ENCODE assay signal across 10 cellular contexts in the genomic region with DNA sequence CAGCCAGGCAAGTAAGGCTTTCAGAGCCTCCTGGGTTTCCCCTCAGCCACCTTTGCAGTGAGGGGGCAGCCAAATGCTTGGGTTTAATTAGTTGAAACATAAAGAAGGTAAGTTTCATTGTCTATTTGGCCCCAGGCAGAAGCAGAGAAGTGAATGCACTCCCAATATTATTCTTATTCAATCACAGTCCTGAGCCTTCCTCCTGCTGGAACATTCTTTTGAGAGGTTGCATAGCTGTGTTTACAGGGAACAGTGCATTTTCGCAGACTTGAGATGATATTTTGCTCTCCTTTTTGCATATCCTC. TPM values are rescaled to one million over a fixed set of nuclear protein-coding genes. Genes with fewer than 3 reads are reported as not detected.
DNase-seq lines count a peak whose midpoint lies in the region; ATAC-seq, FAIRE-seq and TF ChIP-seq lines count a peak whose summit lies in the region.
"Had no signal": no experiment of that assay in that cellular context is flagged by ENCODE, and none has a peak within 500 bp of the region (broad histone marks: within the 10 kb centered on the region; RNA-seq: fewer than 3 reads in every experiment).

No MANE protein-coding gene starts in this region.

- H3K4me3 ChIP-seq in GM12878: peak overlapping the region; percentile 23; the same call in 1 of the 2 replicates
- H3K4me3 ChIP-seq in spleen: peak overlapping the region in 1 of 8 donors; percentile 31
- H3K4me3 ChIP-seq: SK-N-MC had no signal

- BruUV-seq in GM12878 (replicated peaks; lab: Mats Ljungman, UMichigan): no TSS peak

- H3K9me3 ChIP-seq in GM12878 (replicated peaks; ENCODE audit: control insufficient read depth, insufficient read depth, low read length) (no peaks in the 10 kb centered on the region), spleen (no peaks in the 10 kb centered on the region)

- H3K36me3 ChIP-seq in GM12878 (ENCODE audit: control insufficient read depth in 2 of 2, insufficient read depth in 2 of 2, low read length in 1 of 2) (no peaks in the 10 kb centered on the region), spleen (peaks cover 0 to 9% (median 0%) of the 10 kb centered on the region in 6 donors)

- H3K79me2 ChIP-seq in GM12878 (ENCODE audit: control insufficient read depth, insufficient read depth, low read length): no peaks in the 10 kb centered on the region

- no peaks in the 10 kb centered on the region for H3K9me3 Mint-ChIP-seq in activated CD8-positive, alpha-beta T cell treated with anti-CD3 and anti-CD28 coated beads for 36 hours
- H3K9me3 Mint-ChIP-seq in activated CD8-positive, alpha-beta T cell treated with anti-CD3 and anti-CD28 coated beads, Interleukin-2, amount 10 ng/mL, durations not matched to agents 7 days and 5 days (ENCODE audit: insufficient read depth): no peaks in the 10 kb centered on the region
- H3K9me3 Mint-ChIP-seq: natural killer cell treated with Interleukin-12 subunit alpha and Interleukin-12 subunit beta and Interleukin-15 and Interleukin-18, amount 100 ng/mL, for 72 hours had no signal

- no peak for TF ChIP-seq CTCF in activated CD8-positive, alpha-beta T cell treated with anti-CD3 and anti-CD28 coated beads for 36 hours (IDR thresholded peaks at IDR 0.05)
- no peak for TF ChIP-seq CTCF in GM12878 (IDR thresholded peaks at IDR 0.05 in 2 of 3, conservative IDR thresholded peaks at IDR 0.05 in 1 of 3; ENCODE audit: control insufficient read depth in 2 of 3, extremely low read depth in 1 of 3, insufficient read depth in 1 of 3, low read depth in 3 of 3, low read length in 3 of 3)
- TF ChIP-seq CTCF in spleen (IDR thresholded peaks at IDR 0.05 in 8 of 11, conservative IDR thresholded peaks at IDR 0.05 in 3 of 11): no peak

- H3K27ac ChIP-seq in GM12878 (ENCODE audit: control insufficient read depth, insufficient read depth): peak overlapping the region; percentile 71
- peak overlapping the region; percentile 23 for H3K27ac ChIP-seq in substantia nigra (ENCODE audit: low read depth, low read length, poor library complexity, severe bottlenecking)
- H3K27ac ChIP-seq in spleen: peak overlapping the region in 2 of 8 donors; percentile 75 to 80
- H3K27ac ChIP-seq: SK-N-MC had no signal

- TF ChIP-seq POLR2A in GM12878 (IDR thresholded peaks at IDR 0.05; ENCODE audit: low read depth, low read length) (no peak), spleen (IDR thresholded peaks at IDR 0.05) (no peak)

- peak overlapping the region; percentile 60; the same call in 1 of the 2 replicates for H3K9ac ChIP-seq in GM12878 (ENCODE audit: control insufficient read depth, insufficient read depth, low read length)

- no peak for TF ChIP-seq RAD21 in GM12878 (IDR thresholded peaks at IDR 0.05; ENCODE audit: insufficient read depth, low read depth, low read length)

- H3K27me3 Mint-ChIP-seq in activated CD8-positive, alpha-beta T cell treated with anti-CD3 and anti-CD28 coated beads for 36 hours: no peaks in the 10 kb centered on the region
- no peaks in the 10 kb centered on the region for H3K27me3 Mint-ChIP-seq in activated CD8-positive, alpha-beta T cell treated with anti-CD3 and anti-CD28 coated beads, Interleukin-2, amount 10 ng/mL, durations not matched to agents 7 days and 5 days (ENCODE audit: low read depth)
- H3K27me3 Mint-ChIP-seq: natural killer cell treated with Interleukin-12 subunit alpha and Interleukin-12 subunit beta and Interleukin-15 and Interleukin-18, amount 100 ng/mL, for 72 hours had no signal

- intact Hi-C loops in activated CD8-positive, alpha-beta T cell treated with anti-CD3 and anti-CD28 coated beads for 36 hours (cut with micrococcal nuclease): no loop called here
- intact Hi-C loops in GM12878 (cut with micrococcal nuclease; ENCODE audit: unreplicated experiment) (loop anchor here (2.0 to 10.0 kb wide), 3 partner anchors 37 to 727 kb away; no protein-coding TSS in a partner anchor), spleen (cut with DNase I; ENCODE audit: low total_unique reads) (no loop called here)

- no peak for TF ChIP-seq EP300 in GM12878 (IDR thresholded peaks at IDR 0.05; ENCODE audit: borderline replicate concordance in 1 of 2, control insufficient read depth in 1 of 2, low read depth in 2 of 2, low read length in 2 of 2)

- peaks cover 62% of the 10 kb centered on the region for H3K4me1 Mint-ChIP-seq in activated CD8-positive, alpha-beta T cell treated with anti-CD3 and anti-CD28 coated beads for 36 hours (ENCODE audit: low read depth)
- peaks cover 71% of the 10 kb centered on the region for H3K4me1 Mint-ChIP-seq in activated CD8-positive, alpha-beta T cell treated with anti-CD3 and anti-CD28 coated beads, Interleukin-2, amount 10 ng/mL, durations not matched to agents 7 days and 5 days (ENCODE audit: low read depth)

- CTCF ChIA-PET in activated CD8-positive, alpha-beta T cell treated with anti-CD3 and anti-CD28 coated beads for 36 hours (lab: Charles Lee): interaction anchor here (1.7 kb wide), 2 partner anchors 33 to 304 kb away, joined by 3 to 5 read pairs; no protein-coding TSS in a partner anchor
- CTCF ChIA-PET in activated CD8-positive, alpha-beta T cell treated with anti-CD3 and anti-CD28 coated beads, Interleukin-2, amount 10 ng/mL, durations not matched to agents 7 days and 5 days (lab: Charles Lee): interaction anchor here (1.4 to 5.8 kb wide), 3 partner anchors 7 to 13 kb away, joined by 3 to 44 read pairs (median 8); no protein-coding TSS in a partner anchor
- CTCF ChIA-PET in GM12878 (lab: Yijun Ruan, JAX): interaction anchor here (0.7 to 11.6 kb wide), 13 partner anchors 7 to 304 kb away, joined by 3 to 325 read pairs (median 5); no protein-coding TSS in a partner anchor

- SMC1A ChIA-PET in GM12878 (lab: Charles Lee; ENCODE audit: uncharacterized antibody, unreplicated experiment): interaction anchor here (0.7 to 8.1 kb wide), 28 partner anchors 8 to 243 kb away, joined by 3 to 77 read pairs (median 6); no protein-coding TSS in a partner anchor

- in situ Hi-C loops in GM12878 (cut with MboI): no loop called here

- RAD21 ChIA-PET in GM12878 (lab: Charles Lee; ENCODE audit: unreplicated experiment): interaction anchor here (1.0 to 7.9 kb wide), 18 partner anchors 8 to 242 kb away, joined by 3 to 69 read pairs (median 8); partner anchors contain the start of gene WDR1

- peaks cover 3% of the 10 kb centered on the region for H3K36me3 Mint-ChIP-seq in activated CD8-positive, alpha-beta T cell treated with anti-CD3 and anti-CD28 coated beads for 36 hours (ENCODE audit: low read depth)
- peaks cover 8% of the 10 kb centered on the region for H3K36me3 Mint-ChIP-seq in activated CD8-positive, alpha-beta T cell treated with anti-CD3 and anti-CD28 coated beads, Interleukin-2, amount 10 ng/mL, durations not matched to agents 7 days and 5 days (ENCODE audit: low read depth)
- H3K36me3 Mint-ChIP-seq: natural killer cell treated with Interleukin-12 subunit alpha and Interleukin-12 subunit beta and Interleukin-15 and Interleukin-18, amount 100 ng/mL, for 72 hours had no signal

- FAIRE-seq in GM12878 (lab: Jason Lieb, UNC): no peak

- H3K27ac Mint-ChIP-seq in activated CD8-positive, alpha-beta T cell treated with anti-CD3 and anti-CD28 coated beads for 36 hours: peak overlapping the region; percentile 68
- H3K27ac Mint-ChIP-seq in activated CD8-positive, alpha-beta T cell treated with anti-CD3 and anti-CD28 coated beads, Interleukin-2, amount 10 ng/mL, durations not matched to agents 7 days and 5 days: no peak overlapping the region

- 10% methylated on average over 1 of the region's 1 CpG for WGBS in GM12878 (ENCODE audit: insufficient coverage, insufficient replicate concordance, low lambda C conversion rate, missing lambda C conversion rate)
- 86 to 97% (median 93%) methylated on average over 1 of the region's 1 CpG for WGBS in spleen, 5 donors

- POLR2A ChIA-PET in activated CD8-positive, alpha-beta T cell treated with anti-CD3 and anti-CD28 coated beads for 36 hours (lab: Charles Lee): interaction anchor here (0.7 to 2.3 kb wide), 4 partner anchors 9 to 167 kb away, joined by 3 to 7 read pairs (median 4); partner anchors contain the start of gene WDR1
- POLR2A ChIA-PET in activated CD8-positive, alpha-beta T cell treated with anti-CD3 and anti-CD28 coated beads, Interleukin-2, amount 10 ng/mL, durations not matched to agents 7 days and 5 days (lab: Charles Lee): no interaction called here
- POLR2A ChIA-PET in GM12878 (lab: Charles Lee): interaction anchor here (0.8 to 4.7 kb wide), 16 partner anchors 10 to 725 kb away, joined by 3 to 39 read pairs (median 4); partner anchors contain the start of gene ZNF518B

- H3K4me1 ChIP-seq in GM12878 (ENCODE audit: control insufficient read depth, insufficient read depth, low read length) (peaks cover 59% of the 10 kb centered on the region), spleen (peaks cover 0 to 30% (median 16%) of the 10 kb centered on the region in 6 donors)

- peak; percentile 69 for DNase-seq in activated CD8-positive, alpha-beta T cell treated with anti-CD3 and anti-CD28 coated beads for 36 hours
- DNase-seq in activated CD8-positive, alpha-beta T cell treated with anti-CD3 and anti-CD28 coated beads, Interleukin-2, amount 10 ng/mL, durations not matched to agents 7 days and 5 days: no peak
- DNase-seq in GM12878 (ENCODE audit: low read depth, low spot score) (no peak), substantia nigra (lab: John Stamatoyannopoulos, UW) (no peak), DMS153 (lab: John Stamatoyannopoulos, UW) (no peak), NCI-H2081 (lab: John Stamatoyannopoulos, UW) (no peak), spleen (no peak)

- H3K27me3 ChIP-seq in GM12878 (replicated peaks in 1 of 2; ENCODE audit: control insufficient read depth in 2 of 2, insufficient read depth in 2 of 2, low read length in 1 of 2) (no peaks in the 10 kb centered on the region), spleen (replicated peaks in 1 of 7) (no peaks in the 10 kb centered on the region)

- peak overlapping the region; percentile 23 for H3K4me2 ChIP-seq in GM12878 (ENCODE audit: control insufficient read depth, insufficient read depth)

- no peak overlapping the region for H3K4me3 Mint-ChIP-seq in activated CD8-positive, alpha-beta T cell treated with anti-CD3 and anti-CD28 coated beads for 36 hours
- no peak overlapping the region for H3K4me3 Mint-ChIP-seq in activated CD8-positive, alpha-beta T cell treated with anti-CD3 and anti-CD28 coated beads, Interleukin-2, amount 10 ng/mL, durations not matched to agents 7 days and 5 days
- H3K4me3 Mint-ChIP-seq: natural killer cell treated with Interleukin-12 subunit alpha and Interleukin-12 subunit beta and Interleukin-15 and Interleukin-18, amount 100 ng/mL, for 72 hours had no signal

- no peak overlapping the region for H2AFZ ChIP-seq in GM12878 (ENCODE audit: control insufficient read depth, low read depth, low read length)

- ATAC-seq in activated CD8-positive, alpha-beta T cell treated with anti-CD3 and anti-CD28 coated beads for 36 hours: peak; percentile 55
- no peak for ATAC-seq in activated CD8-positive, alpha-beta T cell treated with anti-CD3 and anti-CD28 coated beads, Interleukin-2, amount 10 ng/mL, durations not matched to agents 7 days and 5 days
- ATAC-seq in HG02798 (IDR thresholded peaks at IDR 0.05; ENCODE audit: poor library complexity, unreplicated experiment) (peak; percentile 38), GM12878 (peak; percentile 67)
- ATAC-seq: natural killer cell treated with Interleukin-12 subunit alpha and Interleukin-12 subunit beta and Interleukin-15 and Interleukin-18, amount 100 ng/mL, for 72 hours had no signal

- no peaks in the 10 kb centered on the region for H4K20me1 ChIP-seq in GM12878 (ENCODE audit: control insufficient read depth, insufficient read depth)

RNA-seq across cellular contexts. Expression of gene SLC2A9, which starts 13.9 kb away (rescaled TPM):
- under 1 TPM; 0.54 TPM for total RNA-seq in activated CD8-positive, alpha-beta T cell treated with anti-CD3 and anti-CD28 coated beads for 36 hours
- total RNA-seq in activated CD8-positive, alpha-beta T cell treated with anti-CD3 and anti-CD28 coated beads, Interleukin-2, amount 10 ng/mL, durations not matched to agents 7 days and 5 days: 1 to 10 TPM; 1.3 to 1.7 TPM
- total RNA-seq in GM12878 (2013; cell fraction: nucleolus; rRNA removed): 1.5 and 1.8 TPM in 2 replicates
- 0.28 and 0.54 TPM in 2 replicates for total RNA-seq in GM12878 (2014; rRNA removed)
- 0.37 and 0.85 TPM in 2 replicates for total RNA-seq in GM12878 (2014; rRNA removed; fragmentation: Illumina TruSeq; extraction: Trizol)
- 0.43 and 1.2 TPM in 2 replicates for total RNA-seq in GM12878 (2021)
- polyA plus RNA-seq in GM12878 (2011; ENCODE audit: low read depth): not detected
- polyA plus RNA-seq in GM12878 (2011; rRNA removed): 1.4 and 1.5 TPM in 2 replicates
- polyA plus RNA-seq in GM12878 (2011; cell fraction: cytosol; rRNA removed): 1.5 and 1.8 TPM in 2 replicates
- polyA plus RNA-seq in GM12878 (2011; cell fraction: nucleus; rRNA removed): 3.8 and 4.2 TPM in 2 replicates
- polyA plus RNA-seq in GM12878 (2012): 0.18 and 0.42 TPM in 2 replicates
- 0.24 and 0.35 TPM in 2 replicates for polyA plus RNA-seq in GM12878 (2014; fragmentation: Illumina TruSeq; extraction: Trizol)
- polyA plus RNA-seq in GM12878 (2014; fragmentation: Nextera tagmentation; extraction: Ambion mirVana): 1 to 10 TPM; 1.2 to 1.3 TPM
- polyA plus RNA-seq in GM12878 (2014; rRNA removed): 0.46 and 0.74 TPM in 2 replicates
- 1 to 10 TPM; 2.7 to 2.8 TPM for polyA plus RNA-seq in GM12878 (2016; fragmentation: Nextera tagmentation; extraction: Ambion mirVana)
- 2.0 and 3.6 TPM in 2 replicates for polyA minus RNA-seq in GM12878 (2011; rRNA and poly(A)+ RNA removed)
- polyA minus RNA-seq in GM12878 (2011; cell fraction: cytosol; rRNA and poly(A)+ RNA removed): not detected in 2 replicates
- 6.3 and 9.8 TPM in 2 replicates for polyA minus RNA-seq in GM12878 (2011; cell fraction: nucleus; rRNA and poly(A)+ RNA removed)
- total RNA-seq in spleen: 1 to 10 TPM; 4.6 to 8.8 (median 5.8) TPM
- polyA plus RNA-seq in spleen: 1 to 10 TPM; 1.2 to 1.9 (median 1.5) TPM
